Comparison of ENCODE assay signal across 22 cellular contexts in the genomic region with DNA sequence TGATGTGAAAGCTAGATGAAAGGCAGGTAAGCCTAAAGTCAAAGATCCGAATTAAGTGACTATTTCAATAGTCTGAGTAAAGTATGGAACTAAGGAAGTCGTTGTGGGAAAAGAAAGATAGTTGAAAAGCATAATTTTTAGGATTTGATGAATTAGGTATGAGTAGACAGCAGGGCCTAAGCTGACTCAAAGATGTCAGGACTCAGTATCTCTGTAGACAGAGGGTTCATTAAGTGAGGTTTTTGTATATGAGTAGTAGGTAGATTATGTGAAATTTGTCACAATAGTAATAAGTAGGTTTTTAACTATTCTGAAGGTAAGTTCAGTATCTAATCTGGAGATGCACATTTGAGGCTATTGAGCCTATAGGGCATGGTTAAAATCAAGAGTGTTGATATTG.
"Had no signal": no experiment of that assay in that cellular context is flagged by ENCODE, and none has a peak within 500 bp of the region (broad histone marks: within the 10 kb centered on the region; RNA-seq: fewer than 3 reads in every experiment).

No MANE protein-coding gene starts in this region.

- H3K9me3 ChIP-seq: gastrocnemius medialis, mucosa of descending colon, neutrophil, prostate gland, sigmoid colon, spleen, thoracic aorta, transverse colon, upper lobe of right lung, vagina had no signal

- FAIRE-seq: colon, keratinocyte had no signal

- DNase-seq: dorsolateral prefrontal cortex; effector CD4-positive, alpha-beta T cell; gastrocnemius medialis; head of caudate nucleus; mesenchymal stem cell; mucosa of descending colon; naive B cell; right cardiac atrium; sigmoid colon; spleen; stimulated activated CD4-positive, alpha-beta T cell treated with anti-CD3 and anti-CD28 coated beads, Interleukin-4, amount 100 ng/mL, for 4 hours; stimulated activated naive B cell treated with anti-CD40 and anti-IgM and Interleukin-4, amounts not matched to agents 10 μg/mL and 1 μg/mL and 100 μg/mL, for 72 hours; transverse colon; upper lobe of right lung had no signal

- ATAC-seq: gastrocnemius medialis; left lobe of liver; mucosa of descending colon; natural killer cell treated with Interleukin-12 subunit alpha and Interleukin-12 subunit beta and Interleukin-15 and Interleukin-18, amount 100 ng/mL, for 72 hours; right cardiac atrium; stimulated activated naive B cell treated with anti-CD40 and anti-IgM and Interleukin-4, amounts not matched to agents 10 μg/mL and 1 μg/mL and 100 μg/mL, for 72 hours; upper lobe of right lung had no signal

- H3K27ac ChIP-seq: dorsolateral prefrontal cortex, gastrocnemius medialis, neutrophil, prostate gland, sigmoid colon, spleen, thoracic aorta, transverse colon, upper lobe of right lung, vagina had no signal

- H3K27me3 ChIP-seq: gastrocnemius medialis, neutrophil, sigmoid colon, spleen, transverse colon, upper lobe of right lung, vagina had no signal

- H3K4me1 ChIP-seq: gastrocnemius medialis, prostate gland, sigmoid colon, spleen, transverse colon, upper lobe of right lung, vagina had no signal

- H3K36me3 ChIP-seq: gastrocnemius medialis, neutrophil, prostate gland, sigmoid colon, spleen, thoracic aorta, transverse colon, upper lobe of right lung, vagina had no signal

- H3K4me3 ChIP-seq: dorsolateral prefrontal cortex, gastrocnemius medialis, mucosa of descending colon, prostate gland, sigmoid colon, spleen, thoracic aorta, transverse colon, upper lobe of right lung, vagina had no signal
